Comparison of ENCODE assay signal across 30 cellular contexts in genomic region chr18:44698518-44698917, GRCh38. TPM values are rescaled to one million over a fixed set of nuclear protein-coding genes. Genes with fewer than 3 reads are reported as not detected.
A peak's percentile ranks its signal among the peaks of the same experiment; 100 is the strongest.
DNase-seq lines count a peak whose midpoint lies in the region; ATAC-seq and TF ChIP-seq lines count a peak whose summit lies in the region.
"Had no signal": no experiment of that assay in that cellular context is flagged by ENCODE, and none has a peak within 500 bp of the region (broad histone marks: within the 10 kb centered on the region; RNA-seq: fewer than 3 reads in every experiment).

No MANE protein-coding gene starts in this region.

- no TSS peak for BruUV-seq in MCF 10A (replicated peaks; lab: Mats Ljungman, UMichigan)

- H3K27me3 Mint-ChIP-seq in MCF 10A (ENCODE audit: insufficient read depth, unreplicated experiment) = no peaks in the 10 kb centered on the region
- no peaks in the 10 kb centered on the region for H3K27me3 Mint-ChIP-seq in nephron (ENCODE audit: low read depth)
- H3K27me3 Mint-ChIP-seq in type B pancreatic cell = no peaks in the 10 kb centered on the region

- ATAC-seq in GM21526 (IDR thresholded peaks at IDR 0.05; ENCODE audit: low FRiP score, unreplicated experiment) = no peak
- ATAC-seq: left colon, sciatic nerve had no signal

- intact Hi-C loops in MCF 10A (cut with micrococcal nuclease) = no loop called here
- intact Hi-C loops in breast epithelium (cut with DNase I; ENCODE audit: low total_unique reads) = no loop called here
- intact Hi-C loops in esophagus muscularis mucosa (cut with DNase I) = no loop called here

- H3K4me1 ChIP-seq in breast epithelium (peaks cover 3 to 6% of the 10 kb centered on the region in 2 donors), esophagus muscularis mucosa (peaks cover 34 to 95% (median 80%) of the 10 kb centered on the region in 4 donors)
- H3K4me1 ChIP-seq: colonic mucosa had no signal

- TF ChIP-seq POLR2A in breast epithelium (IDR thresholded peaks at IDR 0.05) (no peak), esophagus muscularis mucosa (IDR thresholded peaks at IDR 0.05; ENCODE audit: low read depth) (no peak)

- H3K27ac ChIP-seq in breast epithelium (no peak overlapping the region), esophagus muscularis mucosa (replicated peaks in 1 of 4) (peak overlapping the region; percentile 72 to 81 (median 76))
- H3K27ac ChIP-seq: C4-2B, cardiac muscle cell, colonic mucosa, hepatocyte, WERI-Rb-1 had no signal

- H3K36me3 ChIP-seq in breast epithelium (no peaks in the 10 kb centered on the region), esophagus muscularis mucosa (no peaks in the 10 kb centered on the region)
- H3K36me3 ChIP-seq: cardiac muscle cell, colonic mucosa, WERI-Rb-1 had no signal

- H3K27me3 ChIP-seq in breast epithelium (no peaks in the 10 kb centered on the region), esophagus muscularis mucosa (no peaks in the 10 kb centered on the region)
- H3K27me3 ChIP-seq: cardiac muscle cell, colonic mucosa, hepatocyte had no signal

- CTCF ChIA-PET in MCF 10A (lab: Yijun Ruan, JAX) = no interaction called here

- peak overlapping the region in 1 of 3 donors; percentile 61 for H3K4me3 ChIP-seq in breast epithelium
- H3K4me3 ChIP-seq in esophagus muscularis mucosa = no peak overlapping the region
- H3K4me3 ChIP-seq: cardiac muscle cell, colonic mucosa, hepatocyte had no signal

- H3K27ac Mint-ChIP-seq in MCF 10A (ENCODE audit: low read depth, unreplicated experiment) (peak overlapping the region; percentile 25), nephron (peak overlapping the region; percentile 39 to 71 (median 47)), type B pancreatic cell (peak overlapping the region; percentile 1)

- no peak overlapping the region for H3K4me3 Mint-ChIP-seq in MCF 10A (ENCODE audit: unreplicated experiment)
- H3K4me3 Mint-ChIP-seq in nephron = no peak overlapping the region
- H3K4me3 Mint-ChIP-seq in type B pancreatic cell = peak overlapping the region; percentile 5
- H3K4me3 Mint-ChIP-seq: activated naive CD8-positive, alpha-beta T cell had no signal

- H3K36me3 Mint-ChIP-seq in MCF 10A (ENCODE audit: insufficient read depth, unreplicated experiment) (no peaks in the 10 kb centered on the region), nephron (ENCODE audit: low read depth) (peaks cover 44% of the 10 kb centered on the region), type B pancreatic cell (peaks cover 33% of the 10 kb centered on the region)
- H3K36me3 Mint-ChIP-seq: activated naive CD8-positive, alpha-beta T cell had no signal

- no peak for DNase-seq in MCF 10A (ENCODE audit: unreplicated experiment)
- DNase-seq in breast epithelium (ENCODE audit: low spot score in 2 of 2) = no peak
- no peak for DNase-seq in esophagus muscularis mucosa (ENCODE audit: extremely low spot score)
- DNase-seq in type B pancreatic cell (ENCODE audit: extremely low spot score, unreplicated experiment) = no peak
- DNase-seq in LoVo (ENCODE audit: low spot score) = no peak
- DNase-seq in DMS153 (lab: John Stamatoyannopoulos, UW) = no peak
- DNase-seq: 8988T; activated CD4-positive, alpha-beta T cell treated with anti-CD3 and anti-CD28 coated beads for 48 hours; activated effector memory CD4-positive, alpha-beta T cell treated with anti-CD3 and anti-CD28 coated beads, Interleukin-2, amount 50 U/mL, for 16 hours; aorta; colonic mucosa; COR-L47; effector CD4-positive, alpha-beta T cell; foreskin melanocyte; GDM1; left colon; NCI-H446 treated with DMSO at 0.1 percent for 48 hours; NCI-H82; SIG-M5; stimulated activated CD4-positive, alpha-beta T cell treated with anti-CD3 and anti-CD28 coated beads, Interleukin-12 subunit alpha, Interleukin-12 subunit beta, amount 100 ng/mL, for 4 hours; stimulated activated CD4-positive, alpha-beta T cell treated with anti-CD3 and anti-CD28 coated beads, Interleukin-4, amount 100 ng/mL, for 1 hour; T1000; WERI-Rb-1 had no signal

- TF ChIP-seq EP300 in esophagus muscularis mucosa (IDR thresholded peaks at IDR 0.05) = no peak

- H3K4me1 Mint-ChIP-seq in MCF 10A (ENCODE audit: insufficient read depth, unreplicated experiment) (peaks cover 32% of the 10 kb centered on the region), nephron (peaks cover 83% of the 10 kb centered on the region), type B pancreatic cell (ENCODE audit: unreplicated experiment) (peaks cover 54% of the 10 kb centered on the region)

- H3K9me3 Mint-ChIP-seq in MCF 10A (ENCODE audit: unreplicated experiment) (no peaks in the 10 kb centered on the region), nephron (no peaks in the 10 kb centered on the region), type B pancreatic cell (peaks cover 4% of the 10 kb centered on the region)

- POLR2A ChIA-PET in MCF 10A (lab: Yijun Ruan, JAX) = interaction anchor here (0.9 kb wide), 1 partner anchor 34 kb away, joined by 3 read pairs; no protein-coding TSS in a partner anchor

- H3K9me3 ChIP-seq in breast epithelium (no peaks in the 10 kb centered on the region), esophagus muscularis mucosa (no peaks in the 10 kb centered on the region)
- H3K9me3 ChIP-seq: colonic mucosa had no signal

- WGBS in esophagus muscularis mucosa = 84% methylated on average over 5 of the region's 5 CpGs

- TF ChIP-seq CTCF in MCF 10A (IDR thresholded peaks at IDR 0.05; ENCODE audit: unreplicated experiment) = no peak
- no peak for TF ChIP-seq CTCF in breast epithelium (IDR thresholded peaks at IDR 0.05)
- TF ChIP-seq CTCF in esophagus muscularis mucosa (IDR thresholded peaks at IDR 0.05) = no peak
- no peak for TF ChIP-seq CTCF in nephron (IDR thresholded peaks at IDR 0.05; ENCODE audit: unreplicated experiment in 3 of 3)
- no peak for TF ChIP-seq CTCF in type B pancreatic cell (conservative IDR thresholded peaks at IDR 0.05)

RNA-seq across cellular contexts. Expression of gene SETBP1, which starts 17.8 kb away (rescaled TPM):
- total RNA-seq in MCF 10A (2022) (4.8 and 4.9 TPM in 2 replicates), breast epithelium (10 to 100 TPM; 26.2 to 40.1 (median 37.0) TPM), esophagus muscularis mucosa (10 to 100 TPM; 40.9 to 86.5 (median 65.1) TPM), type B pancreatic cell (ENCODE audit: low replicate concordance) (17.3 and 62.7 TPM in 2 replicates)

Comparison
In these comparisons a context has a peak if more than half of its experiments do, and no peak if none do; other contexts are left out.
1. H3K27ac ChIP-seq: peak in esophagus muscularis mucosa (4 of 4); none in breast epithelium (0 of 2).
2. Peak in every context shown above with its lines, with median percentiles within 50 percentile points of each other: H3K27ac Mint-ChIP-seq.